Comparison of ENCODE assay signal across 8 cellular contexts in genomic region chr11:75347781-75348613, GRCh38. TPM values are rescaled to one million over a fixed set of nuclear protein-coding genes. Genes with fewer than 3 reads are reported as not detected.
DNase-seq lines count a peak whose midpoint lies in the region; ATAC-seq and TF ChIP-seq lines count a peak whose summit lies in the region.
"Had no signal": no experiment of that assay in that cellular context is flagged by ENCODE, and none has a peak within 500 bp of the region (broad histone marks: within the 10 kb centered on the region; RNA-seq: fewer than 3 reads in every experiment).

No MANE protein-coding gene starts in this region.

- H3K27ac ChIP-seq in skeletal muscle tissue (ENCODE audit: low read depth, low read length): peak overlapping the region; percentile 19

- TF ChIP-seq CTCF in fibroblast of the aortic adventitia (IDR thresholded peaks at IDR 0.05; ENCODE audit: insufficient read depth, low read length): no peak

- H3K9me3 ChIP-seq in skeletal muscle tissue (ENCODE audit: control insufficient read depth in 3 of 3, low read length in 3 of 3): no peaks in the 10 kb centered on the region

- no peak for ATAC-seq in HG03521 (IDR thresholded peaks at IDR 0.05; ENCODE audit: unreplicated experiment)

- peaks cover 62 to 76% (median 72%) of the 10 kb centered on the region in 3 donors for H3K4me1 ChIP-seq in skeletal muscle tissue (ENCODE audit: control insufficient read depth in 3 of 3, insufficient read depth in 3 of 3, low read length in 3 of 3)

- H3K4me3 ChIP-seq in fibroblast of the aortic adventitia (ENCODE audit: low read depth, low read length) (no peak overlapping the region), skeletal muscle tissue (ENCODE audit: low read length in 3 of 3) (peak overlapping the region in 1 of 3 donors; percentile 22)

- DNase-seq in GM04503 (ENCODE audit: low read depth) (peak; percentile 85), fibroblast of the aortic adventitia (ENCODE audit: low read depth) (peak; percentile 97), NCI-H1436 (lab: John Stamatoyannopoulos, UW) (no peak), SW 1271 (lab: John Stamatoyannopoulos, UW) (no peak)
- DNase-seq: NCI-H1694 had no signal

- H3K27me3 ChIP-seq in skeletal muscle tissue (ENCODE audit: control insufficient read depth in 3 of 3, insufficient read depth in 3 of 3, low read length in 3 of 3): peaks cover 0 to 4% (median 3%) of the 10 kb centered on the region in 3 donors

- peak overlapping the region in 1 of 3 donors; percentile 40 for H3K9ac ChIP-seq in skeletal muscle tissue (ENCODE audit: low read depth in 1 of 3, low read length in 3 of 3)

- H3K36me3 ChIP-seq in skeletal muscle tissue (ENCODE audit: control insufficient read depth in 3 of 3, insufficient read depth in 3 of 3, low read length in 3 of 3): peaks cover 0 to 2% (median 0%) of the 10 kb centered on the region in 3 donors

TF ChIP-seq in PFSK-1, 5 proteins besides CTCF, POLR2A, EP300 and RAD21:
- TF ChIP-seq FOXP2 (optimal IDR thresholded peaks at IDR 0.05; ENCODE audit: borderline replicate concordance, extremely low read depth, extremely low read length, insufficient read depth) (peak; percentile 85), REST (IDR thresholded peaks at IDR 0.05; ENCODE audit: insufficient read depth in 1 of 2, low read depth in 2 of 2, low read length in 2 of 2) (no peak), TAF1 (IDR thresholded peaks at IDR 0.05; ENCODE audit: borderline replicate concordance, insufficient read depth, low read length) (peak; percentile 37; the same call in 1 of the 2 replicates), POLR2AphosphoS5 (IDR thresholded peaks at IDR 0.05; ENCODE audit: low read depth, low read length) (no peak), SIN3A (IDR thresholded peaks at IDR 0.05; ENCODE audit: borderline replicate concordance, insufficient read depth, low read length) (peak; percentile 61; the same call in 1 of the 2 replicates)
TF ChIP-seq in PFSK-1: peak in this region for 3.

RNA-seq across cellular contexts. Expression of gene ARRB1, which starts 3.5 kb away (rescaled TPM):
- 34.0 TPM for polyA plus RNA-seq in PFSK-1 (2012; ENCODE audit: insufficient read length, low read depth)
- 32.0 and 36.3 TPM in 2 replicates for total RNA-seq in fibroblast of the aortic adventitia (ENCODE audit: low replicate concordance)
- 30.3 TPM for total RNA-seq in skeletal muscle tissue

RNA-seq across cellular contexts. Expression of gene RPS3, which starts 51.3 kb away (rescaled TPM):
- 3,306 TPM for polyA plus RNA-seq in PFSK-1 (2012; ENCODE audit: insufficient read length, low read depth)
- total RNA-seq in fibroblast of the aortic adventitia (ENCODE audit: low replicate concordance) (2,208 and 3,605 TPM in 2 replicates), skeletal muscle tissue (2,115 TPM)

Comparison
In these comparisons a context has a peak if more than half of its experiments do, and no peak if none do; other contexts are left out.
1. DNase-seq: peak in GM04503 (single experiment) and fibroblast of the aortic adventitia (single experiment); none in NCI-H1436 (single experiment) and SW 1271 (0 of 2).